8 cellular contexts compared by ENCODE assay signal in the genomic region with DNA sequence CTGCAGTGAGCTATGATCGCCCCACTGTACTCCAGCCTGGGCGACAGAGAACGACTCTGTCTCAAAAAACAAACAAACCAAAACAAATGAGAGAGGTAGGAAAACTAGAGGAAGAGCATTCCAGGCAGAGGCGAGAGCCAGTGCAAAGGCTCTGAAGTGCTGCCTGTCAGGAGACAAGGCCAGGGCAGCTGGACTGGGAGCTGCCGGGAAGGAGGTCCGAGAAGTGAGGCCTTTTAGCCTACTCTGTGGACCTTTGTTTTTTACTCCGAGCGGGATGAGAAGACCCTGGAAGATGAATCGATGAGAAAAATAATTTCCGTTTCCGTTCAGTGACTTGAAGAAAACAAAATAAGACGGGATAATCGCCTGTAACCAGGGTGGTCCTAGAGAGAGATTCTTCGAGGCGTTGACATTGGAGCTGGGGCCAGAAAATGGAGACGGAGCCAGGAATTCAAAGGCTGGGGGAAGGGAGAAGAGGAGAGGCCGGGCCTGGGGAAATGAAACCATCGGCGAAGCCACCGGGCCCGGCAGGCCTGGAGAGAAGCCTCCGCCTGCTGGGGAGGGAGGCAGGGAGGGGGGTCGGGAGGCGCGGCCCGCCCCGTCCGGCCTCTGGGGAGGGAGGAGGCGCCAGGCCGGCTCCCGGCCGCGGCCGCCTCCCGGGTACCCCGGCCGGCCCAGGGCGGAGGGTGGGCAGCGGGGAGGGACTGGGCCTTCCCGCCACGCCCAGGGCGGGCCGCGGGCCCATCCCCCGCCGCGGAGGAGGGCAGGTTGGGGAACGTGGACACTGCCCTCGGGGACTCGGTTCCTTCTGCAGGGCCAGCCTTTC. TPM values are rescaled to one million over a fixed set of nuclear protein-coding genes. Genes with fewer than 3 reads are reported as not detected.
DNase-seq lines count a peak whose midpoint lies in the region; ATAC-seq and TF ChIP-seq lines count a peak whose summit lies in the region.

No MANE protein-coding gene starts in this region.

- H3K4me1 ChIP-seq in SJCRH30 (no peaks in the 10 kb centered on the region), neuronal stem cell (ENCODE audit: control insufficient read depth in 2 of 2, insufficient read depth in 1 of 2, low read depth in 1 of 2, low read length in 2 of 2) (peaks cover 4 to 7% of the 10 kb centered on the region in 2 donors)

- H3K36me3 ChIP-seq in SJCRH30 (no peaks in the 10 kb centered on the region), neuronal stem cell (replicated peaks in 1 of 2; ENCODE audit: control insufficient read depth in 2 of 2, insufficient read depth in 2 of 2, low read length in 2 of 2) (no peaks in the 10 kb centered on the region)

- H3K9me3 Mint-ChIP-seq in activated naive CD8-positive, alpha-beta T cell (ENCODE audit: low read depth), result no peaks in the 10 kb centered on the region

- H4K91ac ChIP-seq in neuronal stem cell (ENCODE audit: low read depth, low read length, poor library complexity), result no peak overlapping the region

- peaks cover 3% of the 10 kb centered on the region for H3K79me1 ChIP-seq in neuronal stem cell (ENCODE audit: low read depth, low read length)

- no peak overlapping the region for H2BK15ac ChIP-seq in neuronal stem cell (ENCODE audit: low read length)

- WGBS in neuronal stem cell (ENCODE audit: extremely low coverage in 2 of 2, insufficient read length in 2 of 2, insufficient replicate concordance in 1 of 2), 2 donors, result no CpG with 5 or more reads among the region's 50 CpGs

- no peak overlapping the region for H3K14ac ChIP-seq in neuronal stem cell (ENCODE audit: low read length)

- H4K8ac ChIP-seq in neuronal stem cell (ENCODE audit: low read depth, low read length), result no peak overlapping the region

- peak overlapping the region; percentile 53 for H2BK5ac ChIP-seq in neuronal stem cell (ENCODE audit: low read length)

- H3K18ac ChIP-seq in neuronal stem cell (ENCODE audit: low read length), result peak overlapping the region; percentile 93

- no peak overlapping the region for H2BK12ac ChIP-seq in neuronal stem cell (ENCODE audit: low read length)

- no peak overlapping the region for H3K9ac ChIP-seq in neuronal stem cell (ENCODE audit: low read depth, low read length, poor library complexity)

- H2BK120ac ChIP-seq in neuronal stem cell (ENCODE audit: low read depth, low read length), result no peak overlapping the region

- peak; percentile 54 for ATAC-seq in GM19043 (IDR thresholded peaks at IDR 0.05; ENCODE audit: low read depth, unreplicated experiment)

- no peaks in the 10 kb centered on the region for H3K27me3 Mint-ChIP-seq in activated naive CD8-positive, alpha-beta T cell

- DNase-seq in AG10803 (ENCODE audit: low read depth), result peak; percentile 92
- DNase-seq in Kasumi-1 (lab: John Stamatoyannopoulos, UW), result peak; percentile 11 to 38
- peak; percentile 92 to 96 for DNase-seq in SJCRH30
- peak; percentile 91 for DNase-seq in globus pallidus (ENCODE audit: low spot score)
- DNase-seq in neuronal stem cell (ENCODE audit: low spot score), result peak; percentile 76
- DNase-seq in ureter (ENCODE audit: low spot score), result peak; percentile 91

- peak overlapping the region; percentile 58 for H2AK5ac ChIP-seq in neuronal stem cell (ENCODE audit: low read depth, low read length)

- H3K27ac ChIP-seq in SJCRH30, result peak overlapping the region; percentile 86
- peak overlapping the region; percentile 73 for H3K27ac ChIP-seq in neuronal stem cell (replicated peaks; ENCODE audit: low read length)

- H3K27ac Mint-ChIP-seq in activated naive CD8-positive, alpha-beta T cell, result peak overlapping the region; percentile 98

- peaks cover 14% of the 10 kb centered on the region for H3K4me1 Mint-ChIP-seq in activated naive CD8-positive, alpha-beta T cell (ENCODE audit: low read depth)

- H3K4me2 ChIP-seq in neuronal stem cell (ENCODE audit: insufficient read depth, low read length, poor library complexity, severe bottlenecking), result peak overlapping the region; percentile 56

- no peak overlapping the region for H3K4ac ChIP-seq in neuronal stem cell (ENCODE audit: low read length)

- peak overlapping the region; percentile 73 for H3K23ac ChIP-seq in neuronal stem cell (ENCODE audit: low read depth, low read length, poor library complexity)

- no peak for TF ChIP-seq CTCF in AG10803 (conservative IDR thresholded peaks at IDR 0.05; ENCODE audit: low read length)

- H3K4me3 ChIP-seq in AG10803 (ENCODE audit: low read length) (peak overlapping the region; percentile 64), SJCRH30 (peak overlapping the region; percentile 54), neuronal stem cell (ENCODE audit: low read length in 2 of 2) (peak overlapping the region; percentile 5 to 52)

- H3K9me3 ChIP-seq in SJCRH30 (replicated peaks) (no peaks in the 10 kb centered on the region), neuronal stem cell (replicated peaks in 1 of 2; ENCODE audit: control insufficient read depth in 2 of 2, insufficient read depth in 1 of 2, low read depth in 1 of 2, low read length in 2 of 2) (no peaks in the 10 kb centered on the region)

- peak overlapping the region; percentile 92 for H3K4me3 Mint-ChIP-seq in activated naive CD8-positive, alpha-beta T cell

- H3K27me3 ChIP-seq in SJCRH30, result no peaks in the 10 kb centered on the region
- H3K27me3 ChIP-seq in neuronal stem cell (ENCODE audit: control insufficient read depth in 3 of 3, insufficient read depth in 3 of 3, low read depth in 1 of 3, low read length in 3 of 3), result no peaks in the 10 kb centered on the region

- no peaks in the 10 kb centered on the region for H3K36me3 Mint-ChIP-seq in activated naive CD8-positive, alpha-beta T cell

- H2AFZ ChIP-seq in neuronal stem cell (ENCODE audit: low read length), result peak overlapping the region; percentile 75

RNA-seq across cellular contexts. Expression of a gene that starts 7.8 kb away (rescaled TPM):
- total RNA-seq in SJCRH30 (2014; rRNA removed; shearing (Covaris generic)), result 4.4 and 5.3 TPM in 2 replicates
- polyA plus RNA-seq in neuronal stem cell (2013, experiment 1 of 2), result 2.7 TPM
- polyA plus RNA-seq in neuronal stem cell (2013, experiment 2 of 2), result 2.7 TPM
- 8.9 TPM for total RNA-seq in ureter

RNA-seq across cellular contexts. Expression of a gene that starts 10.5 kb away (rescaled TPM):
- total RNA-seq in SJCRH30 (2014; rRNA removed; shearing (Covaris generic)), result 29.7 and 35.6 TPM in 2 replicates
- 13.1 TPM for polyA plus RNA-seq in neuronal stem cell (2013, experiment 1 of 2)
- 13.1 TPM for polyA plus RNA-seq in neuronal stem cell (2013, experiment 2 of 2)
- 34.3 TPM for total RNA-seq in ureter

RNA-seq across cellular contexts. Expression of a gene that starts 20.4 kb away (rescaled TPM):
- 2.9 and 4.0 TPM in 2 replicates for total RNA-seq in SJCRH30 (2014; rRNA removed; shearing (Covaris generic))
- polyA plus RNA-seq in neuronal stem cell (2013, experiment 1 of 2), result 1.9 TPM
- 1.9 TPM for polyA plus RNA-seq in neuronal stem cell (2013, experiment 2 of 2)
- 3.2 TPM for total RNA-seq in ureter

RNA-seq across cellular contexts. Expression of a gene that starts 31.9 kb away (rescaled TPM):
- total RNA-seq in SJCRH30 (2014; rRNA removed; shearing (Covaris generic)), result 3.8 and 6.6 TPM in 2 replicates
- 25.7 TPM for polyA plus RNA-seq in neuronal stem cell (2013, experiment 1 of 2)
- 25.5 TPM for polyA plus RNA-seq in neuronal stem cell (2013, experiment 2 of 2)
- total RNA-seq in ureter, result 62.6 TPM

RNA-seq across cellular contexts. Expression of a gene that starts 33.2 kb away (rescaled TPM):
- 0.13 and 0.32 TPM in 2 replicates for total RNA-seq in SJCRH30 (2014; rRNA removed; shearing (Covaris generic))
- 1.4 TPM for polyA plus RNA-seq in neuronal stem cell (2013, experiment 1 of 2)
- 2.0 TPM for polyA plus RNA-seq in neuronal stem cell (2013, experiment 2 of 2)
- total RNA-seq in ureter, result 2.6 TPM

Comparison
In these comparisons a context has a peak if more than half of its experiments do, and no peak if none do; other contexts are left out.
1. Peak in every context shown above with its lines: DNase-seq, ATAC-seq, H3K4me3 ChIP-seq and H3K27ac ChIP-seq.
2. DNase-seq: peak in every context shown above with its lines; median percentile 94 in SJCRH30; 92 in AG10803; 91 in globus pallidus; 91 in ureter; 76 in neuronal stem cell; 24 in Kasumi-1.